ENCODE assay signal across 2 cellular contexts in the genomic region with DNA sequence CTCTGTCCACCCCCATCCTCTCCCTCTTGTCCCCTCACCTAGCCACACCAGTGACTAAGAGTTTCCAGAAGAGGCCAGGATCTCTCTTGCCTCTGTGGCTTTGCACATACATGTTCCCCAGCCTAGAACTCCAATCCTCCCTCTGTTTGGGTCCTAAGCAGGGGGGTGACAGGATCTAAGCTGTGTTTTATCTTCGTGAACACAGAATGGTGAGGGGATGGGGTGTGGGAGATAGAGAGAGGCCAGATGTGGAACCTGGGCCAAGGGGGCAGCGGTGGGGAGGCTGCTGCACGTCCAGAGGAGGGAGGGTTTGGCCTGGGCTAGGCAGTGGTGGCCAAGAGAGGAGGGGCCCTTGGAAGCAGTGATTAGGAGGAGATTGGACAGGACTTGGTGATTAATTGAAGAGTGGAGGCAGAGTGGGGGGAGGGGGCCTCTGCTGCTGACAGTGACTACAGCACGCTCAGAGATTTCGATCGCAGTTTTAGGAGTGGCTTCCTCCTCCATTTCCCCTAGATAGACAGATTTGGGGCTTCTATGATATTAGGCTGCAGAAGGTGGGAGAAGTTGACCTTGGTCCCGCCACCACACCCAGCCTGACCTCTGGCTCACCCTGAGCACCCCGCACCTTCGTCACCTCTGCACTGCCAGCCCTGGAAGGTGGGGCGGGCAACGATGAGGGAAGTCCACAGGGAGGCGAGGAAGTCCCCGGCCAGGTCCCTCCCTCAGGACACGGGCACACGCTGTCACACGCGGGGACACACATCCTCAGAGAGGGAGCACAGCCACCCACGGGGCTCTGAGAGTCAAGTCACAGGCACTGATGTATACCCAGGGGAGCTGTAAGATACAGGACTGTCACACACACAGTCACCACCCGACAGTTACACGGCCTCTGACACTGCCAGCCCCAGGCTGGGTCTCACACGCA.
TF ChIP-seq lines count a peak whose summit lies in the region.

No MANE protein-coding gene starts in this region.

TF ChIP-seq in GM23338, 12 proteins besides CTCF, POLR2A, EP300 and RAD21:
- TF ChIP-seq CREB1 (CRISPR knock-in tag; IDR thresholded peaks at IDR 0.05; ENCODE audit: low read depth) (no peak), ZNF331 (CRISPR knock-in tag; IDR thresholded peaks at IDR 0.05; ENCODE audit: low read depth) (no peak), ZNF114 (CRISPR knock-in tag; IDR thresholded peaks at IDR 0.05) (no peak), NANOG (IDR thresholded peaks at IDR 0.05; ENCODE audit: borderline replicate concordance) (no peak), JUNB (IDR thresholded peaks at IDR 0.05; ENCODE audit: unreplicated experiment) (no peak), ETS1 (IDR thresholded peaks at IDR 0.05) (no peak), EZH2phosphoT487 (IDR thresholded peaks at IDR 0.05; ENCODE audit: unreplicated experiment) (no peak), REST (IDR thresholded peaks at IDR 0.05; ENCODE audit: unreplicated experiment) (no peak), STAT1 (IDR thresholded peaks at IDR 0.05; ENCODE audit: unreplicated experiment) (no peak)

TF ChIP-seq in SK-N-SH, 30 proteins besides CTCF, POLR2A, EP300 and RAD21:
- TF ChIP-seq SMC3 (IDR thresholded peaks at IDR 0.05; ENCODE audit: low read depth, low read length) (peak; percentile 1; the same call in 1 of the 2 replicates), RXRA (IDR thresholded peaks at IDR 0.05; ENCODE audit: borderline replicate concordance, low read depth) (no peak), RCOR1 (IDR thresholded peaks at IDR 0.05; ENCODE audit: low read length) (0 out of 2 replicates have a peak, but pooled peaks have one; percentile 48), GATA2 (CRISPR knock-in tag; IDR thresholded peaks at IDR 0.05) (peak; percentile 83), TAF1 (IDR thresholded peaks at IDR 0.05; ENCODE audit: borderline replicate concordance, low read depth, low read length) (no peak), TCF12 (IDR thresholded peaks at IDR 0.05) (no peak), GABPA (IDR thresholded peaks at IDR 0.05; ENCODE audit: low read depth) (no peak), TEAD4 (IDR thresholded peaks at IDR 0.05; ENCODE audit: borderline replicate concordance, insufficient read depth) (no peak), SIN3A (IDR thresholded peaks at IDR 0.05; ENCODE audit: borderline replicate concordance, low read depth, low read length) (no peak), JUND (IDR thresholded peaks at IDR 0.05) (no peak), RFX5 (IDR thresholded peaks at IDR 0.05; ENCODE audit: low read length) (no peak), CHD2 (IDR thresholded peaks at IDR 0.05; ENCODE audit: low read length, partially characterized antibody) (peak; percentile 84)
- TF ChIP-seq, protein P1, sequence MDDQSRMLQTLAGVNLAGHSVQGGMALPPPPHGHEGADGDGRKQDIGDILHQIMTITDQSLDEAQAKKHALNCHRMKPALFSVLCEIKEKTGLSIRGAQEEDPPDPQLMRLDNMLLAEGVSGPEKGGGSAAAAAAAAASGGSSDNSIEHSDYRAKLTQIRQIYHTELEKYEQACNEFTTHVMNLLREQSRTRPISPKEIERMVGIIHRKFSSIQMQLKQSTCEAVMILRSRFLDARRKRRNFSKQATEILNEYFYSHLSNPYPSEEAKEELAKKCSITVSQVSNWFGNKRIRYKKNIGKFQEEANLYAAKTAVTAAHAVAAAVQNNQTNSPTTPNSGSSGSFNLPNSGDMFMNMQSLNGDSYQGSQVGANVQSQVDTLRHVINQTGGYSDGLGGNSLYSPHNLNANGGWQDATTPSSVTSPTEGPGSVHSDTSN (IDR thresholded peaks at IDR 0.05) = peak; percentile 51
TF ChIP-seq in SK-N-SH: peak in this region for 5.
